In the genomic region with DNA sequence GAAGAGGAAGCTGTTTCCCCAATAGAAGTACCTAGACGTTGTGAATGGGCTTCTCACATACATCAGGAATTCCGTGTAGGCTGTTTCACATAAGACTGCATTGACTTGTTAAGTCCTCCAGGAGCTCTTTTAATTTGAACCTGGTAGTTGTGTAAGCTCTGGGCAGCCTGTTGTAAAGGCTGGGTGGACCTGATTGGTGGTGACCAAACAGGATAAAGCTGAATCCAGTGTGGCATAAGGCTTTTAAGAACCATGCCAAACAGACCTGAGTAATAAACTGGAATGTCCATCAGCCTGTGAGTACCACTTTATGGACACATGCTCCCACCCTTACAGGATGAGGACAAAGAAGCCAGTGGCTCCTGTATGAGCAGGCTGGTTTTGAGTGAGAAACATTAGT, we compare ENCODE assay signal across 1 cellular context.
TF ChIP-seq lines count a peak whose summit lies in the region.

No MANE protein-coding gene starts in this region.

TF ChIP-seq in GM23338, 12 proteins besides CTCF, POLR2A, EP300 and RAD21 (continued from another document):
- TF ChIP-seq, protein P1, sequence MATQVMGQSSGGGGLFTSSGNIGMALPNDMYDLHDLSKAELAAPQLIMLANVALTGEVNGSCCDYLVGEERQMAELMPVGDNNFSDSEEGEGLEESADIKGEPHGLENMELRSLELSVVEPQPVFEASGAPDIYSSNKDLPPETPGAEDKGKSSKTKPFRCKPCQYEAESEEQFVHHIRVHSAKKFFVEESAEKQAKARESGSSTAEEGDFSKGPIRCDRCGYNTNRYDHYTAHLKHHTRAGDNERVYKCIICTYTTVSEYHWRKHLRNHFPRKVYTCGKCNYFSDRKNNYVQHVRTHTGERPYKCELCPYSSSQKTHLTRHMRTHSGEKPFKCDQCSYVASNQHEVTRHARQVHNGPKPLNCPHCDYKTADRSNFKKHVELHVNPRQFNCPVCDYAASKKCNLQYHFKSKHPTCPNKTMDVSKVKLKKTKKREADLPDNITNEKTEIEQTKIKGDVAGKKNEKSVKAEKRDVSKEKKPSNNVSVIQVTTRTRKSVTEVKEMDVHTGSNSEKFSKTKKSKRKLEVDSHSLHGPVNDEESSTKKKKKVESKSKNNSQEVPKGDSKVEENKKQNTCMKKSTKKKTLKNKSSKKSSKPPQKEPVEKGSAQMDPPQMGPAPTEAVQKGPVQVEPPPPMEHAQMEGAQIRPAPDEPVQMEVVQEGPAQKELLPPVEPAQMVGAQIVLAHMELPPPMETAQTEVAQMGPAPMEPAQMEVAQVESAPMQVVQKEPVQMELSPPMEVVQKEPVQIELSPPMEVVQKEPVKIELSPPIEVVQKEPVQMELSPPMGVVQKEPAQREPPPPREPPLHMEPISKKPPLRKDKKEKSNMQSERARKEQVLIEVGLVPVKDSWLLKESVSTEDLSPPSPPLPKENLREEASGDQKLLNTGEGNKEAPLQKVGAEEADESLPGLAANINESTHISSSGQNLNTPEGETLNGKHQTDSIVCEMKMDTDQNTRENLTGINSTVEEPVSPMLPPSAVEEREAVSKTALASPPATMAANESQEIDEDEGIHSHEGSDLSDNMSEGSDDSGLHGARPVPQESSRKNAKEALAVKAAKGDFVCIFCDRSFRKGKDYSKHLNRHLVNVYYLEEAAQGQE (IDR thresholded peaks at IDR 0.05; ENCODE audit: unreplicated experiment): no peak
- TF ChIP-seq STAT1 (IDR thresholded peaks at IDR 0.05; ENCODE audit: unreplicated experiment) (no peak), NANOG (IDR thresholded peaks at IDR 0.05; ENCODE audit: borderline replicate concordance) (no peak), ZNF331 (CRISPR knock-in tag; IDR thresholded peaks at IDR 0.05; ENCODE audit: low read depth) (no peak), JUNB (IDR thresholded peaks at IDR 0.05; ENCODE audit: unreplicated experiment) (no peak)
